11 cellular contexts compared by ENCODE assay signal in genomic region chr12:104576980-104577925, GRCh38.
DNase-seq lines count a peak whose midpoint lies in the region; ATAC-seq and TF ChIP-seq lines count a peak whose summit lies in the region.
"Had no signal": no experiment of that assay in that cellular context is flagged by ENCODE, and none has a peak within 500 bp of the region (broad histone marks: within the 10 kb centered on the region; RNA-seq: fewer than 3 reads in every experiment).

No MANE protein-coding gene starts in this region.

- no peak for DNase-seq in activated naive CD8-positive, alpha-beta T cell treated with anti-CD3 and anti-CD28 coated beads, Interleukin-2, amount 50 U/mL, for 24 hours
- DNase-seq in activated naive CD8-positive, alpha-beta T cell treated with anti-CD3 and anti-CD28 coated beads for 36 hours, result no peak
- DNase-seq in RWPE2 (ENCODE audit: low spot score) (no peak), endodermal cell (no peak), prostate gland (ENCODE audit: low spot score) (no peak), SKM-1 treated with dmso at 0.1 percent for 144 hours (lab: John Stamatoyannopoulos, UW; ENCODE audit: unreplicated experiment) (no peak)
- DNase-seq in activated CD4-positive, alpha-beta T cell treated with anti-CD3 and anti-CD28 coated beads, Interleukin-2, amount 50 U/mL, for 1 hour, result no peak
- DNase-seq: nucleus accumbens; stimulated activated CD8-positive, alpha-beta memory T cell treated with anti-CD3 and anti-CD28 coated beads, Interleukin-4, amount 100 ng/mL, for 48 hours; T-helper 9 cell had no signal

- H3K27ac ChIP-seq in RWPE2 (ENCODE audit: poor library complexity, severe bottlenecking) (no peak overlapping the region), endodermal cell (ENCODE audit: low read depth, low read length) (no peak overlapping the region), prostate gland (no peak overlapping the region)

- ATAC-seq in activated naive CD8-positive, alpha-beta T cell treated with anti-CD3 and anti-CD28 coated beads, Interleukin-2, amount 50 U/mL, for 24 hours, result peak; percentile 63
- 0 out of 3 replicates have a peak, but pooled peaks have one; percentile 25 for ATAC-seq in RWPE2 (ENCODE audit: low read depth)
- ATAC-seq in stimulated activated memory B cell treated with anti-CD40 and anti-IgM and Interleukin-4, amounts not matched to agents 10 μg/mL and 1 μg/mL and 100 μg/mL, for 72 hours, result no peak

- H3K27me3 Mint-ChIP-seq in activated naive CD8-positive, alpha-beta T cell treated with anti-CD3 and anti-CD28 coated beads, Interleukin-2, amount 50 U/mL, for 24 hours, result no peaks in the 10 kb centered on the region
- no peaks in the 10 kb centered on the region for H3K27me3 Mint-ChIP-seq in activated naive CD8-positive, alpha-beta T cell treated with anti-CD3 and anti-CD28 coated beads for 36 hours
- no peaks in the 10 kb centered on the region for H3K27me3 Mint-ChIP-seq in endodermal cell (ENCODE audit: insufficient read depth)
- H3K27me3 Mint-ChIP-seq in stimulated activated memory B cell treated with anti-CD40 and anti-IgM and Interleukin-4, amounts not matched to agents 10 μg/mL and 1 μg/mL and 100 μg/mL, for 72 hours, result no peaks in the 10 kb centered on the region

- H3K4me1 Mint-ChIP-seq in activated naive CD8-positive, alpha-beta T cell treated with anti-CD3 and anti-CD28 coated beads, Interleukin-2, amount 50 U/mL, for 24 hours, result peaks cover 71% of the 10 kb centered on the region
- H3K4me1 Mint-ChIP-seq in activated naive CD8-positive, alpha-beta T cell treated with anti-CD3 and anti-CD28 coated beads for 36 hours, result peaks cover 55% of the 10 kb centered on the region
- peaks cover 52% of the 10 kb centered on the region for H3K4me1 Mint-ChIP-seq in endodermal cell
- peaks cover 69% of the 10 kb centered on the region for H3K4me1 Mint-ChIP-seq in stimulated activated memory B cell treated with anti-CD40 and anti-IgM and Interleukin-4, amounts not matched to agents 10 μg/mL and 1 μg/mL and 100 μg/mL, for 72 hours

- TF ChIP-seq POLR2A in prostate gland (IDR thresholded peaks at IDR 0.05), result no peak

- H3K27ac Mint-ChIP-seq in activated naive CD8-positive, alpha-beta T cell treated with anti-CD3 and anti-CD28 coated beads, Interleukin-2, amount 50 U/mL, for 24 hours, result peak overlapping the region; percentile 9
- no peak overlapping the region for H3K27ac Mint-ChIP-seq in activated naive CD8-positive, alpha-beta T cell treated with anti-CD3 and anti-CD28 coated beads for 36 hours
- H3K27ac Mint-ChIP-seq in endodermal cell, result peak overlapping the region; percentile 95
- peak overlapping the region; percentile 49 for H3K27ac Mint-ChIP-seq in stimulated activated memory B cell treated with anti-CD40 and anti-IgM and Interleukin-4, amounts not matched to agents 10 μg/mL and 1 μg/mL and 100 μg/mL, for 72 hours

- no peak overlapping the region for H3K4me3 Mint-ChIP-seq in activated naive CD8-positive, alpha-beta T cell treated with anti-CD3 and anti-CD28 coated beads, Interleukin-2, amount 50 U/mL, for 24 hours
- H3K4me3 Mint-ChIP-seq in activated naive CD8-positive, alpha-beta T cell treated with anti-CD3 and anti-CD28 coated beads for 36 hours, result no peak overlapping the region
- no peak overlapping the region for H3K4me3 Mint-ChIP-seq in endodermal cell
- no peak overlapping the region for H3K4me3 Mint-ChIP-seq in stimulated activated memory B cell treated with anti-CD40 and anti-IgM and Interleukin-4, amounts not matched to agents 10 μg/mL and 1 μg/mL and 100 μg/mL, for 72 hours

- H3K9ac ChIP-seq in endodermal cell (ENCODE audit: extremely low read depth, low read length, poor library complexity, severe bottlenecking), result no peak overlapping the region

- intact Hi-C loops in prostate gland (cut with DNase I), result no loop called here

- no peaks in the 10 kb centered on the region for H3K9me3 Mint-ChIP-seq in activated naive CD8-positive, alpha-beta T cell treated with anti-CD3 and anti-CD28 coated beads, Interleukin-2, amount 50 U/mL, for 24 hours
- peaks cover 4% of the 10 kb centered on the region for H3K9me3 Mint-ChIP-seq in activated naive CD8-positive, alpha-beta T cell treated with anti-CD3 and anti-CD28 coated beads for 36 hours
- peaks cover 3% of the 10 kb centered on the region for H3K9me3 Mint-ChIP-seq in endodermal cell
- H3K9me3 Mint-ChIP-seq in stimulated activated memory B cell treated with anti-CD40 and anti-IgM and Interleukin-4, amounts not matched to agents 10 μg/mL and 1 μg/mL and 100 μg/mL, for 72 hours, result no peaks in the 10 kb centered on the region

- 84 to 95% methylated on average over 6 to 9 of the region's 11 CpGs for WGBS in endodermal cell (ENCODE audit: insufficient coverage in 1 of 2, insufficient read length in 1 of 2), 2 experiments
- 77% methylated on average over 11 of the region's 11 CpGs for WGBS in prostate gland

- H3K36me3 ChIP-seq in RWPE2 (ENCODE audit: low read depth) (no peaks in the 10 kb centered on the region), endodermal cell (ENCODE audit: control insufficient read depth, insufficient read depth, low read length) (no peaks in the 10 kb centered on the region), prostate gland (no peaks in the 10 kb centered on the region)

- no peaks in the 10 kb centered on the region for H3K27me3 ChIP-seq in RWPE2 (ENCODE audit: insufficient read depth, poor library complexity, severe bottlenecking)
- no peaks in the 10 kb centered on the region for H3K27me3 ChIP-seq in endodermal cell (ENCODE audit: control insufficient read depth, insufficient read depth, low read length, poor library complexity, severe bottlenecking)
- no peaks in the 10 kb centered on the region for H3K27me3 ChIP-seq in prostate gland (replicated peaks; ENCODE audit: insufficient read depth)

- H3K4me3 ChIP-seq in RWPE2 (ENCODE audit: severe bottlenecking) (no peak overlapping the region), endodermal cell (ENCODE audit: low read length) (no peak overlapping the region), prostate gland (no peak overlapping the region)

- H3K9me3 ChIP-seq in RWPE2 (ENCODE audit: severe bottlenecking), result no peaks in the 10 kb centered on the region
- no peaks in the 10 kb centered on the region for H3K9me3 ChIP-seq in endodermal cell (ENCODE audit: control insufficient read depth, low read length)
- no peaks in the 10 kb centered on the region for H3K9me3 ChIP-seq in prostate gland

- H3K4me1 ChIP-seq in RWPE2 (ENCODE audit: insufficient read depth, poor library complexity, severe bottlenecking), result peaks cover 8% of the 10 kb centered on the region
- H3K4me1 ChIP-seq in endodermal cell (ENCODE audit: control insufficient read depth, insufficient read depth, low read length), result peaks cover 36% of the 10 kb centered on the region
- no peaks in the 10 kb centered on the region for H3K4me1 ChIP-seq in prostate gland (replicated peaks)

- TF ChIP-seq CTCF in RWPE2 (IDR thresholded peaks at IDR 0.05; ENCODE audit: poor library complexity, severe bottlenecking), result no peak
- no peak for TF ChIP-seq CTCF in endodermal cell (conservative IDR thresholded peaks at IDR 0.05)
- TF ChIP-seq CTCF in prostate gland (IDR thresholded peaks at IDR 0.05), result no peak

- peaks cover 5% of the 10 kb centered on the region for H3K36me3 Mint-ChIP-seq in activated naive CD8-positive, alpha-beta T cell treated with anti-CD3 and anti-CD28 coated beads, Interleukin-2, amount 50 U/mL, for 24 hours (ENCODE audit: low read depth)
- peaks cover 14% of the 10 kb centered on the region for H3K36me3 Mint-ChIP-seq in activated naive CD8-positive, alpha-beta T cell treated with anti-CD3 and anti-CD28 coated beads for 36 hours
- peaks cover 8% of the 10 kb centered on the region for H3K36me3 Mint-ChIP-seq in endodermal cell (ENCODE audit: low read depth)
- H3K36me3 Mint-ChIP-seq in stimulated activated memory B cell treated with anti-CD40 and anti-IgM and Interleukin-4, amounts not matched to agents 10 μg/mL and 1 μg/mL and 100 μg/mL, for 72 hours, result peaks cover 14% of the 10 kb centered on the region
